ENCODE assay signal across 8 cellular contexts in genomic region chrX:118975831-118976598, GRCh38. TPM values are rescaled to one million over a fixed set of nuclear protein-coding genes. Genes with fewer than 3 reads are reported as not detected.
DNase-seq lines count a peak whose midpoint lies in the region.

No MANE protein-coding gene starts in this region.

- peak overlapping the region; percentile 75 for H3K27ac ChIP-seq in effector memory CD4-positive, alpha-beta T cell (ENCODE audit: insufficient read depth, low read length, poor library complexity, severe bottlenecking)

- DNase-seq in ELR (ENCODE audit: low read depth) (peak; percentile 35), NCI-H510A treated with DMSO at 0.1 percent for 48 hours (lab: John Stamatoyannopoulos, UW) (peak; percentile 9), amniotic stem cell (lab: John Stamatoyannopoulos, UW) (no peak), SK-N-DZ (ENCODE audit: low spot score) (no peak)
- DNase-seq in activated CD8-positive, alpha-beta memory T cell treated with anti-CD3 and anti-CD28 coated beads for 4 hours (ENCODE audit: low read depth in 2 of 2), result peak; percentile 60 to 66
- peak; percentile 58 to 69 (median 63) for DNase-seq in effector memory CD4-positive, alpha-beta T cell
- DNase-seq in stimulated activated CD8-positive, alpha-beta memory T cell treated with anti-CD3 and anti-CD28 coated beads, Interleukin-2, amount 100 ng/mL, for 48 hours (ENCODE audit: low read depth in 2 of 2), result peak; percentile 38 to 50

- no peaks in the 10 kb centered on the region for H3K9me3 ChIP-seq in effector memory CD4-positive, alpha-beta T cell (ENCODE audit: control insufficient read depth, low read length)
- H3K9me3 ChIP-seq in mononuclear cell (ENCODE audit: low read depth, low read length), result no peaks in the 10 kb centered on the region

- no peaks in the 10 kb centered on the region for H3K36me3 ChIP-seq in effector memory CD4-positive, alpha-beta T cell (ENCODE audit: control insufficient read depth, insufficient read depth, low read length)

- H3K4me3 ChIP-seq in effector memory CD4-positive, alpha-beta T cell (ENCODE audit: insufficient read depth, low read depth, low read length, poor library complexity, severe bottlenecking), result peak overlapping the region; percentile 73
- peak overlapping the region; percentile 46 for H3K4me3 ChIP-seq in mononuclear cell (ENCODE audit: low read length)

- no peaks in the 10 kb centered on the region for H3K27me3 ChIP-seq in effector memory CD4-positive, alpha-beta T cell (replicated peaks; ENCODE audit: control insufficient read depth, insufficient read depth, low read length, poor library complexity, severe bottlenecking)
- H3K27me3 ChIP-seq in mononuclear cell (ENCODE audit: insufficient read depth, low read length), result peaks cover 17% of the 10 kb centered on the region

- H3K4me1 ChIP-seq in effector memory CD4-positive, alpha-beta T cell (ENCODE audit: control insufficient read depth, insufficient read depth, low read length, poor library complexity, severe bottlenecking), result peaks cover 5% of the 10 kb centered on the region
- H3K4me1 ChIP-seq in mononuclear cell (ENCODE audit: insufficient read depth, low read length), result peaks cover 35% of the 10 kb centered on the region

RNA-seq across cellular contexts. Expression of gene LONRF3, which starts 1.6 kb away (rescaled TPM):
- 21.0 TPM for total RNA-seq in mononuclear cell
- polyA plus RNA-seq in SK-N-DZ (2014; cell fraction: cytosol; rRNA removed), result 0.23 TPM in 1 of 2 replicates, not detected in the other
- polyA plus RNA-seq in SK-N-DZ (2014; cell fraction: nucleus; rRNA removed), result 0.08 and 0.09 TPM in 2 replicates

Comparison
In these comparisons a context has a peak if more than half of its experiments do, and no peak if none do; other contexts are left out.
1. DNase-seq: peak in ELR (single experiment), NCI-H510A treated with DMSO at 0.1 percent for 48 hours (single experiment), activated CD8-positive, alpha-beta memory T cell treated with anti-CD3 and anti-CD28 coated beads for 4 hours (2 of 2), effector memory CD4-positive, alpha-beta T cell (3 of 3) and stimulated activated CD8-positive, alpha-beta memory T cell treated with anti-CD3 and anti-CD28 coated beads, Interleukin-2, amount 100 ng/mL, for 48 hours (2 of 2); none in amniotic stem cell (single experiment) and SK-N-DZ (single experiment).